In genomic region chr17:50064253-50064991, GRCh38 we compare ENCODE assay signal across 1 cellular context.
TF ChIP-seq lines count a peak whose summit lies in the region.

No MANE protein-coding gene starts in this region.

TF ChIP-seq in HepG2, 621 proteins besides CTCF, POLR2A, EP300 and RAD21:
- TF ChIP-seq ZNF687 (CRISPR knock-in tag; IDR thresholded peaks at IDR 0.05) (peak; percentile 53), RXRB (CRISPR knock-in tag; IDR thresholded peaks at IDR 0.05; ENCODE audit: borderline replicate concordance) (no peak), ZNF552 (CRISPR knock-in tag; IDR thresholded peaks at IDR 0.05; ENCODE audit: borderline replicate concordance) (no peak), ZNF704 (CRISPR knock-in tag; IDR thresholded peaks at IDR 0.05; ENCODE audit: borderline replicate concordance) (no peak), NFRKB (IDR thresholded peaks at IDR 0.05) (no peak), ZNF263 (CRISPR knock-in tag; IDR thresholded peaks at IDR 0.05) (0 out of 2 replicates have a peak, but pooled peaks have one; percentile 19), FLYWCH1 (CRISPR knock-in tag; IDR thresholded peaks at IDR 0.05) (no peak), UBTF (CRISPR knock-in tag; IDR thresholded peaks at IDR 0.05) (peak; percentile 38; the same call in 1 of the 2 replicates), FOSL2 (CRISPR knock-in tag; IDR thresholded peaks at IDR 0.05) (peak; percentile 51)
